ENCODE assay signal across 23 cellular contexts in the genomic region with DNA sequence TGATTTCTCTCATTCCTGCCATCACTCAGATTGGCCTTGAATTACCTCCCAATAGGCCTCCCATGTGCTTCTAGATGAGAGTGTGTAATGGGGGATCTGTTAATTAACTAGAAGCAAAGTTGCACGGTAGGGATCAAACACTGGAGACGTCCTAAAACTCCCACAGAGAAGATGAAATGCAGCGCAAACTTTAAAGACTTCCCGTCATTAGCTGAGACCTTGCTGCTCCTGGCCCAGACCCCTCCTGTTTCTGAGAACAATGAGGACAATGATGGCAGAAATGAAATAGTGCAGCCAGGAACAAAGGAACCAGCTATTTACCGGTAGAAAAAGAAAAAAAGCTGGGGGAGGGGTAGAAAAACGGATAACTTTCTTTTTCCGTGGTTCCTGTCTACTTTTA.
DNase-seq lines count a peak whose midpoint lies in the region; ATAC-seq and TF ChIP-seq lines count a peak whose summit lies in the region.
"Had no signal": no experiment of that assay in that cellular context is flagged by ENCODE, and none has a peak within 500 bp of the region (broad histone marks: within the 10 kb centered on the region; RNA-seq: fewer than 3 reads in every experiment).

No MANE protein-coding gene starts in this region.

- no peak for TF ChIP-seq CTCF in GM23338 (conservative IDR thresholded peaks at IDR 0.05; ENCODE audit: low read depth in 2 of 2)
- TF ChIP-seq CTCF in WTC11 (IDR thresholded peaks at IDR 0.05): no peak
- no peak for TF ChIP-seq CTCF in neural progenitor cell (IDR thresholded peaks at IDR 0.05)

- H2AFZ ChIP-seq in GM23338 (peak overlapping the region; percentile 6), neural progenitor cell (replicated peaks) (no peak overlapping the region)

- peaks cover 45% of the 10 kb centered on the region for H3K4me1 Mint-ChIP-seq in GM23338
- H3K4me1 Mint-ChIP-seq in WTC11: peaks cover 49% of the 10 kb centered on the region
- H3K4me1 Mint-ChIP-seq in neural progenitor cell: peaks cover 54% of the 10 kb centered on the region
- no peaks in the 10 kb centered on the region for H3K4me1 Mint-ChIP-seq in activated CD4-positive, alpha-beta T cell treated with anti-CD3 and anti-CD28 coated beads, Interleukin-2, amount 10 ng/mL, durations not matched to agents 7 days and 5 days
- H3K4me1 Mint-ChIP-seq: naive thymus-derived CD8-positive, alpha-beta T cell had no signal

- H3K27ac ChIP-seq in GM23338 (ENCODE audit: low read depth) (no peak overlapping the region), neural progenitor cell (peak overlapping the region; percentile 56)

- H3K9me3 Mint-ChIP-seq in GM23338 (no peaks in the 10 kb centered on the region), WTC11 (peaks cover 4% of the 10 kb centered on the region; the same call in 1 of the 2 replicates), neural progenitor cell (peaks cover 4% of the 10 kb centered on the region)
- peaks cover 3% of the 10 kb centered on the region for H3K9me3 Mint-ChIP-seq in activated CD4-positive, alpha-beta T cell treated with anti-CD3 and anti-CD28 coated beads, Interleukin-2, amount 10 ng/mL, durations not matched to agents 7 days and 5 days
- H3K9me3 Mint-ChIP-seq: activated naive CD4-positive, alpha-beta T cell treated with anti-CD3 and anti-CD28 coated beads for 36 hours; memory B cell had no signal

- H3K4me3 Mint-ChIP-seq in GM23338 (peak overlapping the region; percentile 38; the same call in 1 of the 3 replicates), WTC11 (peak overlapping the region; percentile 28; the same call in 1 of the 2 replicates), neural progenitor cell (peak overlapping the region; percentile 52)
- no peak overlapping the region for H3K4me3 Mint-ChIP-seq in activated CD4-positive, alpha-beta T cell treated with anti-CD3 and anti-CD28 coated beads, Interleukin-2, amount 10 ng/mL, durations not matched to agents 7 days and 5 days
- H3K4me3 Mint-ChIP-seq: activated naive CD4-positive, alpha-beta T cell treated with anti-CD3 and anti-CD28 coated beads for 36 hours; activated T-cell treated with anti-CD3 and anti-CD28 coated beads, Interleukin-2, amount 50 U/mL, for 72 hours; memory B cell; naive thymus-derived CD8-positive, alpha-beta T cell had no signal

- H3K79me2 ChIP-seq in GM23338 (replicated peaks; ENCODE audit: insufficient read depth) (no peaks in the 10 kb centered on the region), neural progenitor cell (ENCODE audit: low read depth) (no peaks in the 10 kb centered on the region)

- H3K27ac Mint-ChIP-seq in GM23338: peak overlapping the region; percentile 47; the same call in 1 of the 2 replicates
- H3K27ac Mint-ChIP-seq in WTC11: no peak overlapping the region; the same call in 1 of the 2 replicates
- H3K27ac Mint-ChIP-seq in neural progenitor cell: peak overlapping the region; percentile 88
- no peak overlapping the region for H3K27ac Mint-ChIP-seq in activated CD4-positive, alpha-beta T cell treated with anti-CD3 and anti-CD28 coated beads, Interleukin-2, amount 10 ng/mL, durations not matched to agents 7 days and 5 days
- H3K27ac Mint-ChIP-seq: activated naive CD4-positive, alpha-beta T cell treated with anti-CD3 and anti-CD28 coated beads for 36 hours; activated T-cell treated with anti-CD3 and anti-CD28 coated beads, Interleukin-2, amount 50 U/mL, for 72 hours; memory B cell; naive thymus-derived CD8-positive, alpha-beta T cell had no signal

- peak overlapping the region; percentile 46 for H3K4me2 ChIP-seq in GM23338
- H3K4me2 ChIP-seq in neural progenitor cell: peak overlapping the region; percentile 68

- H3K27me3 Mint-ChIP-seq in GM23338 (ENCODE audit: insufficient read depth, low read depth, poor library complexity): peaks cover 2% of the 10 kb centered on the region
- H3K27me3 Mint-ChIP-seq in WTC11 (ENCODE audit: low read depth): no peaks in the 10 kb centered on the region
- H3K27me3 Mint-ChIP-seq in neural progenitor cell (ENCODE audit: insufficient read depth, low read depth): peaks cover 4% of the 10 kb centered on the region
- H3K27me3 Mint-ChIP-seq in activated CD4-positive, alpha-beta T cell treated with anti-CD3 and anti-CD28 coated beads, Interleukin-2, amount 10 ng/mL, durations not matched to agents 7 days and 5 days: no peaks in the 10 kb centered on the region
- H3K27me3 Mint-ChIP-seq: memory B cell had no signal

- H3F3A ChIP-seq in GM23338 (replicated peaks; ENCODE audit: low read depth) (no peaks in the 10 kb centered on the region), neural progenitor cell (ENCODE audit: low read depth) (peaks cover 23% of the 10 kb centered on the region)

- peak; percentile 56 for DNase-seq in GM23338 (ENCODE audit: low spot score)
- no peak for DNase-seq in WTC11 (ENCODE audit: low spot score)
- DNase-seq in iPS DF 19.7 (ENCODE audit: low read depth, low spot score): peak; percentile 9
- DNase-seq in neural progenitor cell (ENCODE audit: low spot score): peak; percentile 87
- no peak for DNase-seq in activated CD4-positive, alpha-beta T cell treated with anti-CD3 and anti-CD28 coated beads, Interleukin-2, amount 10 ng/mL, durations not matched to agents 7 days and 5 days
- no peak for DNase-seq in DMS153 treated with DMSO at 0.1 percent for 48 hours (lab: John Stamatoyannopoulos, UW; ENCODE audit: unreplicated experiment)
- no peak for DNase-seq in activated CD4-positive, alpha-beta T cell treated with anti-CD3 and anti-CD28 coated beads, Interleukin-2, amount 50 U/mL, for 48 hours
- no peak for DNase-seq in SW480 (ENCODE audit: low spot score)
- DNase-seq: activated CD4-positive, alpha-beta T cell treated with anti-CD3 and anti-CD28 coated beads for 1 hour; activated naive CD4-positive, alpha-beta T cell treated with anti-CD3 and anti-CD28 coated beads for 36 hours; activated T-cell treated with anti-CD3 and anti-CD28 coated beads, Interleukin-2, amount 50 U/mL, for 72 hours; amniotic stem cell; foreskin fibroblast; GOT3; hippocampal formation; MG63; naive thymus-derived CD8-positive, alpha-beta T cell; NCI-H2171; NCI-H526 treated with DMSO at 0.1 percent for 48 hours; PC-3; SHP77 treated with DMSO at 0.1 percent for 48 hours had no signal

- no peak overlapping the region for H3K9ac ChIP-seq in neural progenitor cell

- no peaks in the 10 kb centered on the region for H3K36me3 Mint-ChIP-seq in GM23338 (ENCODE audit: low read depth)
- no peaks in the 10 kb centered on the region for H3K36me3 Mint-ChIP-seq in WTC11
- peaks cover 20% of the 10 kb centered on the region for H3K36me3 Mint-ChIP-seq in neural progenitor cell
- no peaks in the 10 kb centered on the region for H3K36me3 Mint-ChIP-seq in activated CD4-positive, alpha-beta T cell treated with anti-CD3 and anti-CD28 coated beads, Interleukin-2, amount 10 ng/mL, durations not matched to agents 7 days and 5 days (ENCODE audit: low read depth)
- H3K36me3 Mint-ChIP-seq: memory B cell; naive thymus-derived CD8-positive, alpha-beta T cell had no signal

- no peaks in the 10 kb centered on the region for H3K9me3 ChIP-seq in neural progenitor cell (ENCODE audit: low read depth)

- POLR2A ChIA-PET in WTC11 (lab: Charles Lee): interaction anchor here (0.6 kb wide), 1 partner anchor 189 kb away, joined by 3 read pairs; no protein-coding TSS in a partner anchor
- POLR2A ChIA-PET in activated CD4-positive, alpha-beta T cell treated with anti-CD3 and anti-CD28 coated beads, Interleukin-2, amount 10 ng/mL, durations not matched to agents 7 days and 5 days (lab: Charles Lee): no interaction called here

- H3K4me1 ChIP-seq in GM23338 (ENCODE audit: insufficient read depth): peaks cover 24% of the 10 kb centered on the region
- H3K4me1 ChIP-seq in neural progenitor cell: peaks cover 45% of the 10 kb centered on the region

- CTCF ChIA-PET in WTC11 (lab: Charles Lee): no interaction called here
- CTCF ChIA-PET in activated CD4-positive, alpha-beta T cell treated with anti-CD3 and anti-CD28 coated beads, Interleukin-2, amount 10 ng/mL, durations not matched to agents 7 days and 5 days (lab: Charles Lee): no interaction called here

- no peaks in the 10 kb centered on the region for H3K9me2 ChIP-seq in GM23338 (ENCODE audit: insufficient read depth)

- H3K36me3 ChIP-seq in GM23338 (ENCODE audit: insufficient read depth): no peaks in the 10 kb centered on the region
- H3K36me3 ChIP-seq in neural progenitor cell: no peaks in the 10 kb centered on the region
- H3K36me3 ChIP-seq: MG63 had no signal

- H3K27me3 ChIP-seq in GM23338 (ENCODE audit: insufficient read depth) (no peaks in the 10 kb centered on the region), neural progenitor cell (no peaks in the 10 kb centered on the region)
- H3K27me3 ChIP-seq: MG63 had no signal

- no peak overlapping the region for H3K4me3 ChIP-seq in GM23338
- H3K4me3 ChIP-seq in neural progenitor cell: peak overlapping the region; percentile 20
- H3K4me3 ChIP-seq: K562, MG63 had no signal

- H4K20me1 ChIP-seq in GM23338 (replicated peaks; ENCODE audit: insufficient read depth) (no peaks in the 10 kb centered on the region), neural progenitor cell (ENCODE audit: low read depth) (no peaks in the 10 kb centered on the region)

- ATAC-seq in GM23338 (peak; percentile 86), WTC11 (peak; percentile 73)
- ATAC-seq: activated T-cell treated with anti-CD3 and anti-CD28 coated beads, Interleukin-2, amount 50 U/mL, for 72 hours; K562; naive thymus-derived CD8-positive, alpha-beta T cell; PC-3 had no signal

TF ChIP-seq in GM23338, 12 proteins besides CTCF, POLR2A, EP300 and RAD21 (continues in another document):
- TF ChIP-seq STAT1 (IDR thresholded peaks at IDR 0.05; ENCODE audit: unreplicated experiment): no peak
- no peak for TF ChIP-seq ZNF114 (CRISPR knock-in tag; IDR thresholded peaks at IDR 0.05)
- TF ChIP-seq JUNB (IDR thresholded peaks at IDR 0.05; ENCODE audit: unreplicated experiment): no peak

TF ChIP-seq in WTC11, 78 proteins besides CTCF, POLR2A, EP300 and RAD21 (continues in another document):
- TF ChIP-seq CREB1 (CRISPR knock-in tag; IDR thresholded peaks at IDR 0.05): no peak
- no peak for TF ChIP-seq NFATC4 (CRISPR knock-in tag; IDR thresholded peaks at IDR 0.05)
- no peak for TF ChIP-seq NFYB (CRISPR knock-in tag; conservative IDR thresholded peaks at IDR 0.05; ENCODE audit: low read depth)
- TF ChIP-seq TEAD4 (CRISPR knock-in tag; IDR thresholded peaks at IDR 0.05): no peak
- no peak for TF ChIP-seq ERG (CRISPR knock-in tag; IDR thresholded peaks at IDR 0.05)
- TF ChIP-seq ZNF263 (CRISPR knock-in tag; IDR thresholded peaks at IDR 0.05; ENCODE audit: low read depth): no peak
- no peak for TF ChIP-seq ESRRA (CRISPR knock-in tag; IDR thresholded peaks at IDR 0.05; ENCODE audit: borderline replicate concordance)

Comparison
In these comparisons a context has a peak if more than half of its experiments do, and no peak if none do; other contexts are left out.
1. DNase-seq: peak in GM23338 (single experiment), iPS DF 19.7 (single experiment) and neural progenitor cell (single experiment); none in WTC11 (single experiment), activated CD4-positive, alpha-beta T cell treated with anti-CD3 and anti-CD28 coated beads, Interleukin-2, amount 10 ng/mL, durations not matched to agents 7 days and 5 days (single experiment), DMS153 treated with DMSO at 0.1 percent for 48 hours (single experiment), activated CD4-positive, alpha-beta T cell treated with anti-CD3 and anti-CD28 coated beads, Interleukin-2, amount 50 U/mL, for 48 hours (0 of 2) and SW480 (single experiment).
2. H3K27ac Mint-ChIP-seq: peak in GM23338 (single experiment) and neural progenitor cell (single experiment); none in WTC11 (single experiment) and activated CD4-positive, alpha-beta T cell treated with anti-CD3 and anti-CD28 coated beads, Interleukin-2, amount 10 ng/mL, durations not matched to agents 7 days and 5 days (single experiment).